33 cellular contexts compared by ENCODE assay signal in the genomic region with DNA sequence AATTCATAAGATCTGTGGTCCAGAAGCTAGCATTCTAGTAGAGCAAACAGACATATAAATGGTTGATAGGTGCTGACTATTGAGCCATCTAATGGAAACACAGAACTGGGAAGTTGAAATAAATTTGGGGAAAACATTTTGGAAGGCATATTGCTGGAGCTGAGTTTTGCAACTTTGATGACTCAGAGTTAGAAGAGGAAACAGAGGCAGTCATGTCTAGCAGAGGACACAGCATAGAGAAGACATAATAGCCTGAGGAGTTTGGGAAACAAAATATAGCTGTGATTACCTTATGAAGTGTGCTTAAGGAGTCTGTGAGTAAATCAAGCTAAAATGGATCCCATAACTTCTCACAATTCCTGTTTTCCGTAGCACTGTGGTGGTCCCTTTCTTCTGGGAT.
DNase-seq lines count a peak whose midpoint lies in the region; ATAC-seq, FAIRE-seq and TF ChIP-seq lines count a peak whose summit lies in the region.
"Had no signal": no experiment of that assay in that cellular context is flagged by ENCODE, and none has a peak within 500 bp of the region (broad histone marks: within the 10 kb centered on the region; RNA-seq: fewer than 3 reads in every experiment).

No MANE protein-coding gene starts in this region.

- no peaks in the 10 kb centered on the region for H3K36me3 ChIP-seq in keratinocyte (ENCODE audit: control insufficient read depth in 2 of 2, extremely low read depth in 1 of 2, insufficient read depth in 2 of 2, low read length in 2 of 2)
- H3K36me3 ChIP-seq: cardiac muscle cell, gastroesophageal sphincter, Peyer's patch, prostate gland, SJSA1, stomach, thyroid gland, uterus had no signal

- TF ChIP-seq CTCF in epithelial cell of esophagus (IDR thresholded peaks at IDR 0.05; ENCODE audit: insufficient read depth, low read depth, low read length, missing control alignments) (no peak), keratinocyte (optimal IDR thresholded peaks at IDR 0.05 in 1 of 3, IDR thresholded peaks at IDR 0.05 in 1 of 3, conservative IDR thresholded peaks at IDR 0.05 in 1 of 3; ENCODE audit: extremely low read depth in 1 of 3, insufficient read depth in 2 of 3, low read length in 3 of 3) (no peak)

- peak overlapping the region; percentile 50 for H3K27ac ChIP-seq in keratinocyte (ENCODE audit: control insufficient read depth, insufficient read depth, low read length)
- H3K27ac ChIP-seq: cardiac muscle cell, gastroesophageal sphincter, Peyer's patch, prostate gland, SJSA1, stomach, thyroid gland, uterus had no signal

- H3K4me2 ChIP-seq in keratinocyte (ENCODE audit: control insufficient read depth, extremely low read depth, insufficient read depth, low read depth, low read length): peak overlapping the region; percentile 16

- no peak overlapping the region for H3K9ac ChIP-seq in keratinocyte (ENCODE audit: control insufficient read depth, extremely low read depth, insufficient read depth, low read length)

- peak; percentile 52 for FAIRE-seq in keratinocyte (lab: Jason Lieb, UNC)
- FAIRE-seq: colon had no signal

- POLR2A ChIA-PET in HEK293T (lab: Yijun Ruan, JAX): no interaction called here

- H3K79me2 ChIP-seq in keratinocyte (ENCODE audit: control insufficient read depth, insufficient read depth, low read length): no peaks in the 10 kb centered on the region

- ATAC-seq in HG02870 (IDR thresholded peaks at IDR 0.05; ENCODE audit: unreplicated experiment): no peak
- ATAC-seq in GM18909 (IDR thresholded peaks at IDR 0.05; ENCODE audit: poor library complexity, unreplicated experiment): no peak
- ATAC-seq: gastroesophageal sphincter; mucosa of descending colon; natural killer cell treated with Interleukin-12 subunit alpha and Interleukin-12 subunit beta and Interleukin-15 and Interleukin-18, amount 100 ng/mL, for 72 hours; sciatic nerve had no signal

- no peaks in the 10 kb centered on the region for H4K20me1 ChIP-seq in keratinocyte (ENCODE audit: control insufficient read depth, extremely low read depth, insufficient read depth, low read length)

- H3K9me3 ChIP-seq in keratinocyte (ENCODE audit: control insufficient read depth, low read depth, low read length): no peaks in the 10 kb centered on the region
- H3K9me3 ChIP-seq: gastroesophageal sphincter, mucosa of descending colon, Peyer's patch, prostate gland, SJSA1, stomach, thyroid gland, uterus had no signal

- dilution Hi-C loops in keratinocyte (cut with MboI; ENCODE audit: extremely low pct_ligation_motif_present, low sequenced_read_pairs): no loop called here

- H3K4me3 ChIP-seq in epithelial cell of esophagus (ENCODE audit: low read length): no peak overlapping the region
- no peak overlapping the region for H3K4me3 ChIP-seq in keratinocyte (ENCODE audit: control insufficient read depth in 2 of 3, extremely low read depth in 1 of 3, insufficient read depth in 2 of 3, low read depth in 1 of 3, low read length in 3 of 3)
- H3K4me3 ChIP-seq: cardiac muscle cell, gastroesophageal sphincter, lung, mucosa of descending colon, Peyer's patch, prostate gland, SJSA1, stomach, thyroid gland, uterus had no signal

- CTCF ChIA-PET in HEK293T (lab: Yijun Ruan, JAX): no interaction called here

- DNase-seq in EH (ENCODE audit: low read depth): peak; percentile 24
- peak; percentile 42 for DNase-seq in MV-4-11 (lab: John Stamatoyannopoulos, UW)
- peak; percentile 73 for DNase-seq in epithelial cell of esophagus (ENCODE audit: low read depth)
- no peak for DNase-seq in keratinocyte (ENCODE audit: low read depth, low spot score)
- DNase-seq in HEK293T (ENCODE audit: extremely low spot score): no peak
- DNase-seq in NCI-H1694 (lab: John Stamatoyannopoulos, UW): no peak
- DNase-seq: ACHN; activated CD4-positive, alpha-beta T cell treated with anti-CD3 and anti-CD28 coated beads for 48 hours; activated effector memory CD4-positive, alpha-beta T cell treated with Interleukin-2 at 50 U/mL for 16 hours; anterior cingulate cortex; CD8-positive, alpha-beta memory T cell; effector memory CD4-positive, alpha-beta T cell; erythroblast; mucosa of descending colon; NCI-H2081 treated with DMSO at 0.1 percent for 48 hours; NCI-H2227 treated with DMSO at 0.1 percent for 48 hours; NCI-H526 treated with DMSO at 0.1 percent for 48 hours; occipital lobe; Peyer's patch; stimulated activated CD4-positive, alpha-beta T cell treated with anti-CD3 and anti-CD28 coated beads, Interleukin-4, amount 100 ng/mL, for 1 hour; stomach; thyroid gland; uterus had no signal

- H3K4me1 ChIP-seq in keratinocyte (ENCODE audit: control insufficient read depth, extremely low read depth, insufficient read depth, low read length): peaks cover 35% of the 10 kb centered on the region
- H3K4me1 ChIP-seq: gastroesophageal sphincter, Peyer's patch, prostate gland, stomach, uterus had no signal

- peak overlapping the region; percentile 70 for H2AFZ ChIP-seq in keratinocyte (ENCODE audit: control insufficient read depth, low read length)

- H3K9me1 ChIP-seq in keratinocyte (ENCODE audit: control insufficient read depth, extremely low read depth, insufficient read depth, low read length): no peaks in the 10 kb centered on the region

- H3K27me3 ChIP-seq in keratinocyte (ENCODE audit: control insufficient read depth, extremely low read depth, insufficient read depth, low read length): no peaks in the 10 kb centered on the region
- H3K27me3 ChIP-seq: cardiac muscle cell, gastroesophageal sphincter, Peyer's patch, SJSA1, stomach, thyroid gland, uterus had no signal

TF ChIP-seq in HEK293T, 16 proteins besides CTCF, POLR2A, EP300 and RAD21:
- TF ChIP-seq FOXM1 (IDR thresholded peaks at IDR 0.05; ENCODE audit: borderline replicate concordance): no peak
- TF ChIP-seq FOXK2 (IDR thresholded peaks at IDR 0.05): no peak
- no peak for TF ChIP-seq BHLHE40 (IDR thresholded peaks at IDR 0.05; ENCODE audit: borderline replicate concordance)
- no peak for TF ChIP-seq L3MBTL2 (conservative IDR thresholded peaks at IDR 0.05)
- no peak for TF ChIP-seq ZNF384 (IDR thresholded peaks at IDR 0.05)
- no peak for TF ChIP-seq FOXA1 (IDR thresholded peaks at IDR 0.05)
- no peak for TF ChIP-seq ARNT (IDR thresholded peaks at IDR 0.05)
- no peak for TF ChIP-seq TARDBP (IDR thresholded peaks at IDR 0.05)
- no peak for TF ChIP-seq ELF4 (IDR thresholded peaks at IDR 0.05)
- TF ChIP-seq, protein P1, sequence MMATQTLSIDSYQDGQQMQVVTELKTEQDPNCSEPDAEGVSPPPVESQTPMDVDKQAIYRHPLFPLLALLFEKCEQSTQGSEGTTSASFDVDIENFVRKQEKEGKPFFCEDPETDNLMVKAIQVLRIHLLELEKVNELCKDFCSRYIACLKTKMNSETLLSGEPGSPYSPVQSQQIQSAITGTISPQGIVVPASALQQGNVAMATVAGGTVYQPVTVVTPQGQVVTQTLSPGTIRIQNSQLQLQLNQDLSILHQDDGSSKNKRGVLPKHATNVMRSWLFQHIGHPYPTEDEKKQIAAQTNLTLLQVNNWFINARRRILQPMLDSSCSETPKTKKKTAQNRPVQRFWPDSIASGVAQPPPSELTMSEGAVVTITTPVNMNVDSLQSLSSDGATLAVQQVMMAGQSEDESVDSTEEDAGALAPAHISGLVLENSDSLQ (IDR thresholded peaks at IDR 0.05): no peak
- TF ChIP-seq CTBP1 (IDR thresholded peaks at IDR 0.05; ENCODE audit: borderline replicate concordance): no peak
- TF ChIP-seq LEF1 (IDR thresholded peaks at IDR 0.05; ENCODE audit: borderline replicate concordance): no peak

Comparison
In these comparisons a context has a peak if more than half of its experiments do, and no peak if none do; other contexts are left out.
1. DNase-seq: peak in EH (single experiment), MV-4-11 (single experiment) and epithelial cell of esophagus (single experiment); none in keratinocyte (single experiment), HEK293T (single experiment) and NCI-H1694 (single experiment).